1 cellular context compared by ENCODE assay signal in genomic region chr22:31123292-31123602, GRCh38.
TF ChIP-seq lines count a peak whose summit lies in the region.

No MANE protein-coding gene starts in this region.

TF ChIP-seq in HepG2, 621 proteins besides CTCF, POLR2A, EP300 and RAD21:
- peak; percentile 96 for TF ChIP-seq ZNF768 (CRISPR knock-in tag; IDR thresholded peaks at IDR 0.05)
- TF ChIP-seq KMT2A (CRISPR knock-in tag; IDR thresholded peaks at IDR 0.05), result no peak
- peak; percentile 67; the same call in 1 of the 2 replicates for TF ChIP-seq ZMYM3 (CRISPR knock-in tag; IDR thresholded peaks at IDR 0.05)
